15 cellular contexts compared by ENCODE assay signal in genomic region chr11:92556435-92556834, GRCh38.
DNase-seq lines count a peak whose midpoint lies in the region; ATAC-seq and TF ChIP-seq lines count a peak whose summit lies in the region.
"Had no signal": no experiment of that assay in that cellular context is flagged by ENCODE, and none has a peak within 500 bp of the region (broad histone marks: within the 10 kb centered on the region; RNA-seq: fewer than 3 reads in every experiment).

No MANE protein-coding gene starts in this region.

- POLR2A ChIA-PET in HCT116 (lab: Charles Lee): no interaction called here

- no peaks in the 10 kb centered on the region for H4K20me1 ChIP-seq in HCT116 (ENCODE audit: insufficient read depth)

- H3K79me2 ChIP-seq in HCT116 (ENCODE audit: insufficient read depth, low read length): no peaks in the 10 kb centered on the region

- TF ChIP-seq POLR2A in HCT116 (IDR thresholded peaks at IDR 0.05; ENCODE audit: borderline replicate concordance, extremely low read depth, insufficient read depth, insufficient read length): no peak

- no peak for DNase-seq in HCT116 (ENCODE audit: low read depth, low spot score)
- DNase-seq in dermis blood vessel endothelial cell: peak; percentile 1
- peak; percentile 12 for DNase-seq in neuronal stem cell (ENCODE audit: low spot score)
- no peak for DNase-seq in D341Med (ENCODE audit: low spot score)
- DNase-seq in kidney glomerular epithelial cell (lab: John Stamatoyannopoulos, UW): no peak
- no peak for DNase-seq in stimulated activated CD4-positive, alpha-beta T cell treated with anti-CD3 and anti-CD28 coated beads, Interleukin-15, amount 100 ng/mL, for 24 hours
- DNase-seq: activated CD4-positive, alpha-beta T cell treated with anti-CD3 and anti-CD28 coated beads for 4 hours; activated T-cell treated with anti-CD3 and anti-CD28 coated beads, Interleukin-2, amount 50 U/mL, for 48 hours; CD4-positive, alpha-beta T cell; effector memory CD8-positive, alpha-beta T cell; KG1; natural killer cell; NCI-H2081 treated with DMSO at 0.1 percent for 48 hours had no signal

- no peak overlapping the region for H3K9ac ChIP-seq in HCT116 (ENCODE audit: low read length)
- H3K9ac ChIP-seq in neuronal stem cell (ENCODE audit: low read depth, low read length, poor library complexity): no peak overlapping the region

- no peaks in the 10 kb centered on the region for H3K9me2 ChIP-seq in HCT116 (ENCODE audit: insufficient read depth)

- H2AK5ac ChIP-seq in neuronal stem cell (ENCODE audit: low read depth, low read length): no peak overlapping the region

- H2AFZ ChIP-seq in HCT116 (ENCODE audit: low read depth, low read length, poor library complexity, severe bottlenecking) (no peak overlapping the region), neuronal stem cell (ENCODE audit: low read length) (no peak overlapping the region)

- WGBS in neuronal stem cell (ENCODE audit: extremely low coverage in 2 of 2, insufficient read length in 2 of 2, insufficient replicate concordance in 1 of 2), 2 donors: no CpG with 5 or more reads among the region's 4 CpGs

- no peak overlapping the region for H3K27ac ChIP-seq in HCT116 (ENCODE audit: low read depth, low read length)
- no peak overlapping the region for H3K27ac ChIP-seq in neuronal stem cell (replicated peaks; ENCODE audit: low read length)

- H3K9me3 ChIP-seq in HCT116 (ENCODE audit: control insufficient read depth in 1 of 2, insufficient read depth in 1 of 2, low read depth in 1 of 2, low read length in 2 of 2): peaks cover 0 to 3% of the 10 kb centered on the region in 2 experiments; a peak in 1 of 4 replicates
- no peaks in the 10 kb centered on the region for H3K9me3 ChIP-seq in neuronal stem cell (replicated peaks in 1 of 2; ENCODE audit: control insufficient read depth in 2 of 2, insufficient read depth in 1 of 2, low read depth in 1 of 2, low read length in 2 of 2)

- no peaks in the 10 kb centered on the region for H3K79me1 ChIP-seq in neuronal stem cell (ENCODE audit: low read depth, low read length)

- CTCF ChIA-PET in HCT116 (lab: Charles Lee): no interaction called here

- H4K8ac ChIP-seq in neuronal stem cell (ENCODE audit: low read depth, low read length): no peak overlapping the region

- intact Hi-C loops in HCT116 (cut with micrococcal nuclease): no loop called here

- H3K4me1 ChIP-seq in HCT116 (ENCODE audit: control insufficient read depth in 1 of 2, insufficient read depth in 2 of 2, low read length in 2 of 2) (no peaks in the 10 kb centered on the region), neuronal stem cell (ENCODE audit: control insufficient read depth in 2 of 2, insufficient read depth in 1 of 2, low read depth in 1 of 2, low read length in 2 of 2) (peaks cover 0 to 2% of the 10 kb centered on the region in 2 donors)

- H3K4me3 ChIP-seq in HCT116 (replicated peaks in 1 of 2; ENCODE audit: low read depth in 1 of 2, low read length in 2 of 2): no peak overlapping the region
- H3K4me3 ChIP-seq in neuronal stem cell (ENCODE audit: low read length in 2 of 2): no peak overlapping the region

- no peak overlapping the region for H2BK12ac ChIP-seq in neuronal stem cell (ENCODE audit: low read length)

- H3K4ac ChIP-seq in neuronal stem cell (ENCODE audit: low read length): no peak overlapping the region

- RAD21 ChIA-PET in HCT116 (lab: Charles Lee; ENCODE audit: low non-redundant PET in 1 of 2, low total read pairs in 2 of 2, uncharacterized antibody in 2 of 2, unreplicated experiment in 2 of 2): no interaction called here

- no peak overlapping the region for H3K14ac ChIP-seq in neuronal stem cell (ENCODE audit: low read length)

- no peak overlapping the region for H2BK15ac ChIP-seq in neuronal stem cell (ENCODE audit: low read length)

- no peak for TF ChIP-seq RAD21 in HCT116 (IDR thresholded peaks at IDR 0.05; ENCODE audit: low read depth)

- no peak overlapping the region for H4K91ac ChIP-seq in neuronal stem cell (ENCODE audit: low read depth, low read length, poor library complexity)

- H3K27me3 ChIP-seq in HCT116 (ENCODE audit: insufficient read depth, low read length) (no peaks in the 10 kb centered on the region), neuronal stem cell (ENCODE audit: control insufficient read depth in 3 of 3, insufficient read depth in 3 of 3, low read depth in 1 of 3, low read length in 3 of 3) (no peaks in the 10 kb centered on the region)

- no peak overlapping the region for H2BK120ac ChIP-seq in neuronal stem cell (ENCODE audit: low read depth, low read length)

- no TSS peak for BruUV-seq in HCT116 (replicated peaks; lab: Mats Ljungman, UMichigan)

- no peak overlapping the region for H3K18ac ChIP-seq in neuronal stem cell (ENCODE audit: low read length)

- no peak overlapping the region for H2BK5ac ChIP-seq in neuronal stem cell (ENCODE audit: low read length)

- ATAC-seq in HCT116: no peak
- ATAC-seq: effector memory CD8-positive, alpha-beta T cell; left lobe of liver; natural killer cell had no signal

- H3K4me2 ChIP-seq in HCT116 (ENCODE audit: low read length) (no peak overlapping the region), neuronal stem cell (ENCODE audit: insufficient read depth, low read length, poor library complexity, severe bottlenecking) (no peak overlapping the region)

- H3K36me3 ChIP-seq in HCT116 (ENCODE audit: control insufficient read depth in 1 of 2, insufficient read depth in 2 of 2, low read length in 2 of 2) (no peaks in the 10 kb centered on the region), neuronal stem cell (replicated peaks in 1 of 2; ENCODE audit: control insufficient read depth in 2 of 2, insufficient read depth in 2 of 2, low read length in 2 of 2) (peaks cover 0 to 28% of the 10 kb centered on the region in 2 donors)

- no peak for TF ChIP-seq CTCF in HCT116 (IDR thresholded peaks at IDR 0.05 in 2 of 3, conservative IDR thresholded peaks at IDR 0.05 in 1 of 3; ENCODE audit: borderline replicate concordance in 1 of 3, insufficient read depth in 1 of 3, low read depth in 2 of 3, low read length in 2 of 3)

- no peak overlapping the region for H3K23ac ChIP-seq in neuronal stem cell (ENCODE audit: low read depth, low read length, poor library complexity)

TF ChIP-seq in HCT116, 20 proteins besides CTCF, POLR2A, EP300 and RAD21 (continues in another document):
- no peak for TF ChIP-seq SP1 (IDR thresholded peaks at IDR 0.05; ENCODE audit: low read depth)
- peak; percentile 15; the same call in 1 of the 2 replicates for TF ChIP-seq REST (IDR thresholded peaks at IDR 0.05; ENCODE audit: low read depth)
- TF ChIP-seq SIN3A (IDR thresholded peaks at IDR 0.05; ENCODE audit: low read depth): no peak
- TF ChIP-seq YY1 (IDR thresholded peaks at IDR 0.05; ENCODE audit: extremely low read depth, insufficient replicate concordance, low read depth, low read length): no peak

TF ChIP-seq in PFSK-1, 5 proteins besides CTCF, POLR2A, EP300 and RAD21:
- TF ChIP-seq REST (IDR thresholded peaks at IDR 0.05; ENCODE audit: insufficient read depth in 1 of 2, low read depth in 2 of 2, low read length in 2 of 2) (peak; percentile 83 to 94), POLR2AphosphoS5 (IDR thresholded peaks at IDR 0.05; ENCODE audit: low read depth, low read length) (no peak)
TF ChIP-seq in PFSK-1: peak in this region for 1.

Comparison
In these comparisons a context has a peak if more than half of its experiments do, and no peak if none do; other contexts are left out.
1. DNase-seq: peak in dermis blood vessel endothelial cell (single experiment) and neuronal stem cell (single experiment); none in HCT116 (single experiment), D341Med (single experiment), kidney glomerular epithelial cell (single experiment) and stimulated activated CD4-positive, alpha-beta T cell treated with anti-CD3 and anti-CD28 coated beads, Interleukin-15, amount 100 ng/mL, for 24 hours (single experiment).